9 cellular contexts compared by ENCODE assay signal in genomic region chr19:10751109-10751972, GRCh38. TPM values are rescaled to one million over a fixed set of nuclear protein-coding genes. Genes with fewer than 3 reads are reported as not detected.
DNase-seq lines count a peak whose midpoint lies in the region; ATAC-seq and TF ChIP-seq lines count a peak whose summit lies in the region.
"Had no signal": no experiment of that assay in that cellular context is flagged by ENCODE, and none has a peak within 500 bp of the region (broad histone marks: within the 10 kb centered on the region; RNA-seq: fewer than 3 reads in every experiment).

No MANE protein-coding gene starts in this region.

- H2BK15ac ChIP-seq in H9 (ENCODE audit: low read depth, low read length) = no peak overlapping the region

- POLR2A ChIA-PET in activated B cell treated with CpG ODN at 0.5 μM for 24 hours (lab: Charles Lee) = interaction anchor here (0.6 to 0.7 kb wide), 2 partner anchors 76 to 133 kb away, joined by 3 to 15 read pairs; no protein-coding TSS in a partner anchor

- CTCF ChIA-PET in activated B cell treated with CpG ODN at 0.5 μM for 24 hours (lab: Charles Lee) = interaction anchor here (0.6 kb wide), 1 partner anchor 51 kb away, joined by 3 read pairs; no protein-coding TSS in a partner anchor

- no peaks in the 10 kb centered on the region for H4K20me1 ChIP-seq in H9 (ENCODE audit: control insufficient read depth, insufficient read depth, insufficient read length)

- no peak for TF ChIP-seq EP300 in sigmoid colon (IDR thresholded peaks at IDR 0.05)

- H3K4me1 ChIP-seq in H9 (ENCODE audit: insufficient read depth, low read length) (no peaks in the 10 kb centered on the region), sigmoid colon (peaks cover 0 to 51% (median 38%) of the 10 kb centered on the region in 4 donors)

- no peak overlapping the region for H3K14ac ChIP-seq in H9 (ENCODE audit: insufficient read depth, low read length)

- no peaks in the 10 kb centered on the region for H3K9me3 Mint-ChIP-seq in H9
- no peaks in the 10 kb centered on the region for H3K9me3 Mint-ChIP-seq in activated B cell treated with CpG ODN at 0.5 μM for 24 hours

- no peak for ATAC-seq in activated B cell treated with CpG ODN at 0.5 μM for 24 hours (ENCODE audit: low read depth)
- ATAC-seq in left ventricle myocardium superior = peak; percentile 66
- ATAC-seq in activated CD4-positive, CD25-positive, alpha-beta regulatory T cell treated with anti-CD3 and anti-CD28 coated beads, Interleukin-2, amount 50 U/mL, for 24 hours = no peak
- no peak for ATAC-seq in GM21529 (IDR thresholded peaks at IDR 0.05; ENCODE audit: unreplicated experiment)
- no peak for ATAC-seq in GM21423 (IDR thresholded peaks at IDR 0.05; ENCODE audit: unreplicated experiment)

- no peak overlapping the region for H2AFZ ChIP-seq in H9 (ENCODE audit: low read length)

- no peak overlapping the region for H3T11ph ChIP-seq in H9 (ENCODE audit: low read length)

- H3K4me1 Mint-ChIP-seq in H9 (peaks cover 31 to 35% of the 10 kb centered on the region in 2 experiments), activated B cell treated with CpG ODN at 0.5 μM for 24 hours (peaks cover 83% of the 10 kb centered on the region)

- DNase-seq in H9 (no peak), activated B cell treated with CpG ODN at 0.5 μM for 24 hours (no peak), left ventricle myocardium superior (peak; percentile 59), sigmoid colon (no peak), NCI-H748 (lab: John Stamatoyannopoulos, UW; ENCODE audit: unreplicated experiment) (no peak)

- H3K4ac ChIP-seq in H9 (ENCODE audit: low read depth, low read length) = no peak overlapping the region

- intact Hi-C loops in activated B cell treated with CpG ODN at 0.5 μM for 24 hours (cut with micrococcal nuclease) = no loop called here
- intact Hi-C loops in left ventricle myocardium superior (cut with micrococcal nuclease) = no loop called here
- intact Hi-C loops in sigmoid colon (cut with DNase I) = no loop called here

- TF ChIP-seq POLR2A in sigmoid colon (IDR thresholded peaks at IDR 0.05) = no peak

- H3K27me3 Mint-ChIP-seq in H9 (ENCODE audit: low read depth) (no peaks in the 10 kb centered on the region), activated B cell treated with CpG ODN at 0.5 μM for 24 hours (no peaks in the 10 kb centered on the region)

- H3K4me3 ChIP-seq in sigmoid colon = no peak overlapping the region
- H3K4me3 ChIP-seq: SJSA1 had no signal

- H4K8ac ChIP-seq in H9 (replicated peaks; ENCODE audit: insufficient read length, low read depth, low read length) = no peak overlapping the region

- H3K79me1 ChIP-seq in H9 (ENCODE audit: insufficient read depth, low read depth, low read length, poor library complexity, severe bottlenecking) = peaks cover 5% of the 10 kb centered on the region

- H3K9ac ChIP-seq in H9 (ENCODE audit: extremely low read depth, insufficient read length, low read length) = no peak overlapping the region

- H2BK120ac ChIP-seq in H9 (ENCODE audit: low read depth, low read length, poor library complexity, severe bottlenecking) = no peak overlapping the region

- no peak overlapping the region for H2AK5ac ChIP-seq in H9 (ENCODE audit: insufficient read length, low read length)

- H3K36me3 Mint-ChIP-seq in H9 (ENCODE audit: insufficient read depth in 1 of 3, low read depth in 3 of 3) (peaks cover 0 to 6% (median 6%) of the 10 kb centered on the region in 3 experiments; a peak in 2 of 7 replicates), activated B cell treated with CpG ODN at 0.5 μM for 24 hours (ENCODE audit: low read depth) (peaks cover 9% of the 10 kb centered on the region)

- no peaks in the 10 kb centered on the region for H3K23me2 ChIP-seq in H9 (ENCODE audit: insufficient read length, low read depth, low read length, poor library complexity, severe bottlenecking)

- H3K36me3 ChIP-seq in sigmoid colon = no peaks in the 10 kb centered on the region

- H3K4me2 ChIP-seq in H9 (ENCODE audit: insufficient read depth, insufficient read length, low read length) = no peak overlapping the region

- no peak overlapping the region for H4K91ac ChIP-seq in H9 (ENCODE audit: insufficient read length, low read depth, low read length)

- H3K27ac ChIP-seq in H9 (ENCODE audit: insufficient read length, low read depth, low read length) = no peak overlapping the region
- H3K27ac ChIP-seq in sigmoid colon = peak overlapping the region; percentile 43 to 65 (median 50)
- H3K27ac ChIP-seq: SJSA1 had no signal

- no peak overlapping the region for H2BK20ac ChIP-seq in H9 (ENCODE audit: low read depth, low read length, poor library complexity, severe bottlenecking)

- H3K27me3 ChIP-seq in H9 (ENCODE audit: insufficient read depth, low read length) (no peaks in the 10 kb centered on the region), sigmoid colon (no peaks in the 10 kb centered on the region)
- H3K27me3 ChIP-seq: SJSA1 had no signal

- H3K4me3 Mint-ChIP-seq in H9 (no peak overlapping the region), activated B cell treated with CpG ODN at 0.5 μM for 24 hours (no peak overlapping the region)

- H3K23ac ChIP-seq in H9 (ENCODE audit: insufficient read length, low read depth, low read length) = no peak overlapping the region

- no peak overlapping the region for H2BK12ac ChIP-seq in H9 (ENCODE audit: insufficient read length, low read depth, low read length)

- TF ChIP-seq CTCF in H9 (conservative IDR thresholded peaks at IDR 0.05) (no peak), activated B cell treated with CpG ODN at 0.5 μM for 24 hours (IDR thresholded peaks at IDR 0.05) (no peak), sigmoid colon (IDR thresholded peaks at IDR 0.05) (no peak)

- no peaks in the 10 kb centered on the region for H3K9me3 ChIP-seq in H9 (ENCODE audit: control insufficient read depth, low read depth, low read length)
- H3K9me3 ChIP-seq in sigmoid colon = no peaks in the 10 kb centered on the region
- H3K9me3 ChIP-seq: SJSA1 had no signal

- peak overlapping the region; percentile 67 to 96 (median 92) for H3K27ac Mint-ChIP-seq in H9
- H3K27ac Mint-ChIP-seq in activated B cell treated with CpG ODN at 0.5 μM for 24 hours = peak overlapping the region; percentile 79

- no peak overlapping the region for H3K56ac ChIP-seq in H9 (ENCODE audit: insufficient read length, low read depth, low read length)

- H2BK5ac ChIP-seq in H9 (ENCODE audit: insufficient read length, low read length) = no peak overlapping the region

- no peak overlapping the region for H4K5ac ChIP-seq in H9 (ENCODE audit: insufficient read length, low read depth, low read length)

- WGBS in H9 (ENCODE audit: extremely low coverage, insufficient read length, low lambda C conversion rate) = no CpG with 5 or more reads among the region's 21 CpGs
- WGBS in sigmoid colon, 2 donors = 25 to 64% methylated on average over 21 of the region's 21 CpGs

- H3K79me2 ChIP-seq in H9 (ENCODE audit: insufficient read depth, low read length) = peaks cover 3% of the 10 kb centered on the region; the same call in 1 of the 2 replicates

- no peak overlapping the region for H3K18ac ChIP-seq in H9 (ENCODE audit: insufficient read length, low read depth, low read length)

RNA-seq across cellular contexts. Expression of gene DNM2, which starts 33.5 kb away (rescaled TPM):
- total RNA-seq in H9 (2021) (136 and 152 TPM in 2 replicates), activated B cell treated with CpG ODN at 0.5 μM for 24 hours (220 and 257 TPM in 2 replicates), left ventricle myocardium superior (201 TPM), sigmoid colon (10 to 100 TPM; 53.2 to 96.7 (median 64.1) TPM)
- 100 to 1,000 TPM; 152 to 326 (median 222) TPM for polyA plus RNA-seq in sigmoid colon

RNA-seq across cellular contexts. Expression of gene QTRT1, which starts 50.1 kb away (rescaled TPM):
- total RNA-seq in H9 (2021) (63.1 and 63.6 TPM in 2 replicates), activated B cell treated with CpG ODN at 0.5 μM for 24 hours (69.4 and 74.9 TPM in 2 replicates), left ventricle myocardium superior (29.1 TPM), sigmoid colon (10 to 100 TPM; 21.7 to 34.2 (median 29.7) TPM)
- 10 to 100 TPM; 64.9 to 93.6 (median 69.8) TPM for polyA plus RNA-seq in sigmoid colon
